ENCODE assay signal across 1 cellular context in genomic region chr19:10334340-10335148, GRCh38.
TF ChIP-seq lines count a peak whose summit lies in the region.

No MANE protein-coding gene starts in this region.

TF ChIP-seq in HepG2, 621 proteins besides CTCF, POLR2A, EP300 and RAD21 (continued from another document and continues in another):
- TF ChIP-seq, protein P1, sequence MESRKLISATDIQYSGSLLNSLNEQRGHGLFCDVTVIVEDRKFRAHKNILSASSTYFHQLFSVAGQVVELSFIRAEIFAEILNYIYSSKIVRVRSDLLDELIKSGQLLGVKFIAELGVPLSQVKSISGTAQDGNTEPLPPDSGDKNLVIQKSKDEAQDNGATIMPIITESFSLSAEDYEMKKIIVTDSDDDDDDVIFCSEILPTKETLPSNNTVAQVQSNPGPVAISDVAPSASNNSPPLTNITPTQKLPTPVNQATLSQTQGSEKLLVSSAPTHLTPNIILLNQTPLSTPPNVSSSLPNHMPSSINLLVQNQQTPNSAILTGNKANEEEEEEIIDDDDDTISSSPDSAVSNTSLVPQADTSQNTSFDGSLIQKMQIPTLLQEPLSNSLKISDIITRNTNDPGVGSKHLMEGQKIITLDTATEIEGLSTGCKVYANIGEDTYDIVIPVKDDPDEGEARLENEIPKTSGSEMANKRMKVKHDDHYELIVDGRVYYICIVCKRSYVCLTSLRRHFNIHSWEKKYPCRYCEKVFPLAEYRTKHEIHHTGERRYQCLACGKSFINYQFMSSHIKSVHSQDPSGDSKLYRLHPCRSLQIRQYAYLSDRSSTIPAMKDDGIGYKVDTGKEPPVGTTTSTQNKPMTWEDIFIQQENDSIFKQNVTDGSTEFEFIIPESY (CRISPR knock-in tag; IDR thresholded peaks at IDR 0.05): no peak
- peak; percentile 64; the same call in 1 of the 2 replicates for TF ChIP-seq TBP (CRISPR knock-in tag; IDR thresholded peaks at IDR 0.05)
- TF ChIP-seq, protein P2, sequence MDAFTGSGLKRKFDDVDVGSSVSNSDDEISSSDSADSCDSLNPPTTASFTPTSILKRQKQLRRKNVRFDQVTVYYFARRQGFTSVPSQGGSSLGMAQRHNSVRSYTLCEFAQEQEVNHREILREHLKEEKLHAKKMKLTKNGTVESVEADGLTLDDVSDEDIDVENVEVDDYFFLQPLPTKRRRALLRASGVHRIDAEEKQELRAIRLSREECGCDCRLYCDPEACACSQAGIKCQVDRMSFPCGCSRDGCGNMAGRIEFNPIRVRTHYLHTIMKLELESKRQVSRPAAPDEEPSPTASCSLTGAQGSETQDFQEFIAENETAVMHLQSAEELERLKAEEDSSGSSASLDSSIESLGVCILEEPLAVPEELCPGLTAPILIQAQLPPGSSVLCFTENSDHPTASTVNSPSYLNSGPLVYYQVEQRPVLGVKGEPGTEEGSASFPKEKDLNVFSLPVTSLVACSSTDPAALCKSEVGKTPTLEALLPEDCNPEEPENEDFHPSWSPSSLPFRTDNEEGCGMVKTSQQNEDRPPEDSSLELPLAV (CRISPR knock-in tag; conservative IDR thresholded peaks at IDR 0.05; ENCODE audit: low read depth): no peak
- TF ChIP-seq ZNF205 (CRISPR knock-in tag; IDR thresholded peaks at IDR 0.05): no peak
- no peak for TF ChIP-seq KDM4B (CRISPR knock-in tag; IDR thresholded peaks at IDR 0.05)
- no peak; the same call in 1 of the 2 replicates for TF ChIP-seq ZNF362 (CRISPR knock-in tag; IDR thresholded peaks at IDR 0.05; ENCODE audit: borderline replicate concordance)
- TF ChIP-seq SSRP1 (CRISPR knock-in tag; IDR thresholded peaks at IDR 0.05): no peak
- no peak for TF ChIP-seq ZBTB3 (CRISPR knock-in tag; IDR thresholded peaks at IDR 0.05; ENCODE audit: borderline replicate concordance, low read depth)
- TF ChIP-seq ZNF124 (CRISPR knock-in tag; IDR thresholded peaks at IDR 0.05): no peak
- TF ChIP-seq SRSF1 (optimal IDR thresholded peaks at IDR 0.05; ENCODE audit: low read depth, low read length): no peak
- no peak for TF ChIP-seq ZNF33A (CRISPR knock-in tag; IDR thresholded peaks at IDR 0.05; ENCODE audit: borderline replicate concordance)
- TF ChIP-seq HNF4A (CRISPR knock-in tag; IDR thresholded peaks at IDR 0.05): peak; percentile 57
- TF ChIP-seq THAP9 (CRISPR knock-in tag; IDR thresholded peaks at IDR 0.05; ENCODE audit: borderline replicate concordance): no peak
- TF ChIP-seq MIER2 (CRISPR knock-in tag; IDR thresholded peaks at IDR 0.05): no peak
- no peak for TF ChIP-seq ZNF839 (CRISPR knock-in tag; IDR thresholded peaks at IDR 0.05; ENCODE audit: borderline replicate concordance)
- TF ChIP-seq, protein P3, sequence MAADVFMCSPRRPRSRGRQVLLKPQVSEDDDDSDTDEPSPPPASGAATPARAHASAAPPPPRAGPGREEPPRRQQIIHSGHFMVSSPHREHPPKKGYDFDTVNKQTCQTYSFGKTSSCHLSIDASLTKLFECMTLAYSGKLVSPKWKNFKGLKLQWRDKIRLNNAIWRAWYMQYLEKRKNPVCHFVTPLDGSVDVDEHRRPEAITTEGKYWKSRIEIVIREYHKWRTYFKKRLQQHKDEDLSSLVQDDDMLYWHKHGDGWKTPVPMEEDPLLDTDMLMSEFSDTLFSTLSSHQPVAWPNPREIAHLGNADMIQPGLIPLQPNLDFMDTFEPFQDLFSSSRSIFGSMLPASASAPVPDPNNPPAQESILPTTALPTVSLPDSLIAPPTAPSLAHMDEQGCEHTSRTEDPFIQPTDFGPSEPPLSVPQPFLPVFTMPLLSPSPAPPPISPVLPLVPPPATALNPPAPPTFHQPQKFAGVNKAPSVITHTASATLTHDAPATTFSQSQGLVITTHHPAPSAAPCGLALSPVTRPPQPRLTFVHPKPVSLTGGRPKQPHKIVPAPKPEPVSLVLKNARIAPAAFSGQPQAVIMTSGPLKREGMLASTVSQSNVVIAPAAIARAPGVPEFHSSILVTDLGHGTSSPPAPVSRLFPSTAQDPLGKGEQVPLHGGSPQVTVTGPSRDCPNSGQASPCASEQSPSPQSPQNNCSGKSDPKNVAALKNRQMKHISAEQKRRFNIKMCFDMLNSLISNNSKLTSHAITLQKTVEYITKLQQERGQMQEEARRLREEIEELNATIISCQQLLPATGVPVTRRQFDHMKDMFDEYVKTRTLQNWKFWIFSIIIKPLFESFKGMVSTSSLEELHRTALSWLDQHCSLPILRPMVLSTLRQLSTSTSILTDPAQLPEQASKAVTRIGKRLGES (CRISPR knock-in tag; IDR thresholded peaks at IDR 0.05; ENCODE audit: borderline replicate concordance): no peak
- no peak for TF ChIP-seq ZNF230 (CRISPR knock-in tag; IDR thresholded peaks at IDR 0.05)
- no peak for TF ChIP-seq ZNF83 (CRISPR knock-in tag; IDR thresholded peaks at IDR 0.05; ENCODE audit: borderline replicate concordance)
- TF ChIP-seq CERS6 (CRISPR knock-in tag; IDR thresholded peaks at IDR 0.05): no peak; the same call in 1 of the 2 replicates
- TF ChIP-seq MED13 (CRISPR knock-in tag; IDR thresholded peaks at IDR 0.05): no peak
- no peak for TF ChIP-seq ZHX2 (IDR thresholded peaks at IDR 0.05; ENCODE audit: low read depth)
- TF ChIP-seq ZHX2 (CRISPR knock-in tag; IDR thresholded peaks at IDR 0.05; ENCODE audit: borderline replicate concordance): no peak
- TF ChIP-seq KMT2B (CRISPR knock-in tag; IDR thresholded peaks at IDR 0.05): no peak
- no peak for TF ChIP-seq ZNF446 (CRISPR knock-in tag; IDR thresholded peaks at IDR 0.05)
- peak; percentile 88 for TF ChIP-seq ARID4A (CRISPR knock-in tag; IDR thresholded peaks at IDR 0.05; ENCODE audit: borderline replicate concordance)
- TF ChIP-seq ZSCAN20 (CRISPR knock-in tag; IDR thresholded peaks at IDR 0.05; ENCODE audit: borderline replicate concordance): no peak
- TF ChIP-seq HNRNPH1 (optimal IDR thresholded peaks at IDR 0.05; ENCODE audit: low read depth, low read length): no peak
- no peak for TF ChIP-seq ZFP1 (CRISPR knock-in tag; IDR thresholded peaks at IDR 0.05)
- no peak for TF ChIP-seq THYN1 (CRISPR knock-in tag; IDR thresholded peaks at IDR 0.05; ENCODE audit: borderline replicate concordance, low read depth)
- TF ChIP-seq RELA (CRISPR knock-in tag; IDR thresholded peaks at IDR 0.05): no peak
- TF ChIP-seq THAP7 (CRISPR knock-in tag; IDR thresholded peaks at IDR 0.05): peak; percentile 91
- no peak for TF ChIP-seq ZNF704 (CRISPR knock-in tag; IDR thresholded peaks at IDR 0.05; ENCODE audit: borderline replicate concordance)
